In the genomic region with DNA sequence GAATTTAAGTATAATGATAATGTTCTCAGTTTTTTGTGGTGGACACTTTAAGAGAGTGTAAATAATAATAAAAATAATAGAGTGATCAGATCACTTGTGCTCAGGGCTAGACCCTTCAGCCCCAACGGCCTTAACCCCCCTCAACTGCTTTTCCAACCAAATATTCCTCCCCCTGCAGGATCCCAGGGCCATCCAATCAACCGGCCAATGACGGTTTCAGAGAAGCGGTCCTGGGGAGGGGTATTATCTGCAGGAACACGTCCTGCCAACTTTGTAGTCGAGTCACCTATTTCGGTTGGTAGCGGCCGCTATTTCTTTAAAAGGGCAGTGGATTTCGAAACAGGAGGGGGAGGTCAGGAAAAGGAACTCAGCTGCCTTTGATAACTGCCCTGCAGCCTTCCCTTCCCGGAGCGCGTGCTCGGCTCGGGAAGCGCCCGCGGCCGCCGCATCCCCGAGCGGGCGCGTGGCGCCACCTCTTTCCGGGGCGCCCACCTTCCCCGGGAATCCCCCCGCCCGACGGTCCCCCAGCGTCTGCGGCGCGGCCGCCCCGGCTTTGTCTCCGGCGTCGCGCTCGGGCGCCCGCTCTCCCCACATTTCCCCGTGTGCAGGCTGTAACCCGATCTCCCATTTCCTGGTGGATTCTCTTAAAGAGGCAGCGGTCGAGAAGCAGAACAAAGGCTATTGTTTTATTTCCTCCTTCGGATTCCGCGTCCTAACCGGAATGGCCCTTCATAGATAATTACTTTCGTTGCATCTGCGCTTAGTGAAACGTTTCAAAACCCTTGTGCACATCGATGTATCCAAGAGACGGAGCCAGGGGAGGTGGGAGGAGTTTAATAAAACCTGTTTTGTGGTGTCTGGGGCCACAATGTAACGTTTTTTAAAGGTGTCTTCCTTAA, we compare ENCODE assay signal across 1 cellular context.
TF ChIP-seq lines count a peak whose summit lies in the region.

No MANE protein-coding gene starts in this region.

TF ChIP-seq in HEK293, 187 proteins besides CTCF, POLR2A, EP300 and RAD21 (continued from another document):
- TF ChIP-seq, protein P1, sequence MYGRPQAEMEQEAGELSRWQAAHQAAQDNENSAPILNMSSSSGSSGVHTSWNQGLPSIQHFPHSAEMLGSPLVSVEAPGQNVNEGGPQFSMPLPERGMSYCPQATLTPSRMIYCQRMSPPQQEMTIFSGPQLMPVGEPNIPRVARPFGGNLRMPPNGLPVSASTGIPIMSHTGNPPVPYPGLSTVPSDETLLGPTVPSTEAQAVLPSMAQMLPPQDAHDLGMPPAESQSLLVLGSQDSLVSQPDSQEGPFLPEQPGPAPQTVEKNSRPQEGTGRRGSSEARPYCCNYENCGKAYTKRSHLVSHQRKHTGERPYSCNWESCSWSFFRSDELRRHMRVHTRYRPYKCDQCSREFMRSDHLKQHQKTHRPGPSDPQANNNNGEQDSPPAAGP (tag by site-specific recombination; IDR thresholded peaks at IDR 0.05) = no peak
- TF ChIP-seq ZNF184 (tag by site-specific recombination; IDR thresholded peaks at IDR 0.05) (no peak), ZNF585B (tag by site-specific recombination; IDR thresholded peaks at IDR 0.05) (no peak), ZNF473 (tag by site-specific recombination; IDR thresholded peaks at IDR 0.05) (no peak), ZNF510 (tag by site-specific recombination; IDR thresholded peaks at IDR 0.05; ENCODE audit: insufficient replicate concordance) (peak; percentile 30)
- TF ChIP-seq, protein P2, sequence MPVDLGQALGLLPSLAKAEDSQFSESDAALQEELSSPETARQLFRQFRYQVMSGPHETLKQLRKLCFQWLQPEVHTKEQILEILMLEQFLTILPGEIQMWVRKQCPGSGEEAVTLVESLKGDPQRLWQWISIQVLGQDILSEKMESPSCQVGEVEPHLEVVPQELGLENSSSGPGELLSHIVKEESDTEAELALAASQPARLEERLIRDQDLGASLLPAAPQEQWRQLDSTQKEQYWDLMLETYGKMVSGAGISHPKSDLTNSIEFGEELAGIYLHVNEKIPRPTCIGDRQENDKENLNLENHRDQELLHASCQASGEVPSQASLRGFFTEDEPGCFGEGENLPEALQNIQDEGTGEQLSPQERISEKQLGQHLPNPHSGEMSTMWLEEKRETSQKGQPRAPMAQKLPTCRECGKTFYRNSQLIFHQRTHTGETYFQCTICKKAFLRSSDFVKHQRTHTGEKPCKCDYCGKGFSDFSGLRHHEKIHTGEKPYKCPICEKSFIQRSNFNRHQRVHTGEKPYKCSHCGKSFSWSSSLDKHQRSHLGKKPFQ (tag by site-specific recombination; IDR thresholded peaks at IDR 0.05) = no peak
